ENCODE assay signal across 8 cellular contexts in the genomic region with DNA sequence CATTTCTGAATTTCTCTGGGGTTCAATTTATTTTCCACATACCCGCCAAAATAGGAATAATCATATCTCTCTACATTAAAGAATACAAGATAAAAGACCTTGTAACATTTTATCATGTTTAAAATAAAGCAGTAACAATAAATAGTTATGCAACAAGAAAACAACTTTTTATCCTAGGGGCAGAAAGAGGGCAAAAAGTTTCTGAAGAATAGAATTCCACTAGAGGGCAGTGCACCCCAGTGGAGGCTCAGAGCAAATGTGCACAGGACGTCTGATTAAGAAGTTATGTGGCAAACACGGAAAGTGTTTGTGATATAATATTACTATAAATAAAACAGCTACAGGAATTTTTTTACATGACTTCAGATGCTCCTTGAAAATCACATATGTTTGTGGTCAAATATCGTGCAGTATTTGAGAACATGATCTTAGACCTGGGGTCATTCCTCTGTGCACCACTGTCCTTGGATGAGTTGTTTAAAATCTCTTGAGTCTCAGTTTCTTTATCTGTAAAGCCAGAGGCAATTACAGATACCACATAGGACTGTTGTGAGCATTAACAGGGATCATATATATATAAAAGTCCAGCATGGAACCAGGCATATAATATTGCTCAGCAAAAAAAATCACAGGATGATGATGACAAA. TPM values are rescaled to one million over a fixed set of nuclear protein-coding genes. Genes with fewer than 3 reads are reported as not detected.
DNase-seq lines count a peak whose midpoint lies in the region; ATAC-seq, FAIRE-seq and TF ChIP-seq lines count a peak whose summit lies in the region.

No MANE protein-coding gene starts in this region.

- H3K4me1 Mint-ChIP-seq in H9: peaks cover 6 to 8% of the 10 kb centered on the region in 2 experiments; a peak in 3 of 4 replicates

- no peak overlapping the region for H3T11ph ChIP-seq in H9 (ENCODE audit: low read length)

- H3K79me2 ChIP-seq in H9 (ENCODE audit: insufficient read depth, low read length) (no peaks in the 10 kb centered on the region), SK-N-SH (ENCODE audit: insufficient read depth) (no peaks in the 10 kb centered on the region)

- H3K79me1 ChIP-seq in H9 (ENCODE audit: insufficient read depth, low read depth, low read length, poor library complexity, severe bottlenecking): no peaks in the 10 kb centered on the region

- peak overlapping the region in 1 of 2 experiments; percentile 15; a peak in 1 of 4 replicates for H3K4me3 ChIP-seq in SK-N-SH (ENCODE audit: low read depth in 2 of 2, low read length in 1 of 2)
- no peak overlapping the region for H3K4me3 ChIP-seq in right cardiac atrium (ENCODE audit: low read length)
- no peak overlapping the region for H3K4me3 ChIP-seq in small intestine (ENCODE audit: low read depth in 1 of 2, low read length in 2 of 2)

- no peaks in the 10 kb centered on the region for H3K27me3 Mint-ChIP-seq in H9 (ENCODE audit: low read depth)

- peak; percentile 63 to 67 for ATAC-seq in right cardiac atrium
- ATAC-seq in HG03457 (IDR thresholded peaks at IDR 0.05; ENCODE audit: unreplicated experiment): no peak

- no peak overlapping the region for H3K27ac ChIP-seq in H9 (ENCODE audit: insufficient read length, low read depth, low read length)
- H3K27ac ChIP-seq in SK-N-SH (ENCODE audit: low read depth in 2 of 2, low read length in 1 of 2): no peak overlapping the region; a peak in 1 of 4 replicates
- H3K27ac ChIP-seq in right cardiac atrium (ENCODE audit: low read length): no peak overlapping the region
- no peak overlapping the region for H3K27ac ChIP-seq in small intestine (ENCODE audit: low read depth in 1 of 2, low read length in 1 of 2)

- H3K27me3 ChIP-seq in H9 (ENCODE audit: insufficient read depth, low read length) (no peaks in the 10 kb centered on the region), SK-N-SH (ENCODE audit: insufficient read depth) (0 out of 2 replicates have a peak, but pooled peaks cover 5% of the 10 kb centered on the region), right cardiac atrium (ENCODE audit: control insufficient read depth, insufficient read depth) (no peaks in the 10 kb centered on the region), small intestine (ENCODE audit: control insufficient read depth in 2 of 2, insufficient read depth in 2 of 2, low read length in 2 of 2) (no peaks in the 10 kb centered on the region)

- H3F3A ChIP-seq in SK-N-SH (replicated peaks; ENCODE audit: insufficient read depth): no peaks in the 10 kb centered on the region

- peak; percentile 90 for TF ChIP-seq CTCF in H9 (conservative IDR thresholded peaks at IDR 0.05)
- TF ChIP-seq CTCF in SK-N-SH (IDR thresholded peaks at IDR 0.05): peak; percentile 90

- H2BK12ac ChIP-seq in H9 (ENCODE audit: insufficient read length, low read depth, low read length): no peak overlapping the region

- no peak overlapping the region for H2AK5ac ChIP-seq in H9 (ENCODE audit: insufficient read length, low read length)

- WGBS in H9 (ENCODE audit: extremely low coverage, insufficient read length, low lambda C conversion rate): no CpG with 5 or more reads among the region's 4 CpGs
- 15% methylated on average over 4 of the region's 4 CpGs for WGBS in SK-N-SH (ENCODE audit: low lambda C conversion rate)
- WGBS in right cardiac atrium: 1% methylated on average over 4 of the region's 4 CpGs
- 0 to 1% (median 1%) methylated on average over 4 of the region's 4 CpGs for WGBS in small intestine, 3 donors

- H3K23ac ChIP-seq in H9 (ENCODE audit: insufficient read length, low read depth, low read length): no peak overlapping the region

- H3K36me3 ChIP-seq in SK-N-SH (replicated peaks in 1 of 2; ENCODE audit: control insufficient read depth in 1 of 2, insufficient read depth in 2 of 2, low read length in 1 of 2) (no peaks in the 10 kb centered on the region), small intestine (ENCODE audit: control insufficient read depth in 2 of 2, insufficient read depth in 2 of 2, low read length in 2 of 2) (no peaks in the 10 kb centered on the region)

- no peak overlapping the region; a peak in 1 of 7 replicates for H3K27ac Mint-ChIP-seq in H9

- no peaks in the 10 kb centered on the region for H3K9me2 ChIP-seq in SK-N-SH

- H3K4me2 ChIP-seq in H9 (ENCODE audit: insufficient read depth, insufficient read length, low read length): no peak overlapping the region
- H3K4me2 ChIP-seq in SK-N-SH: peak overlapping the region; percentile 34; the same call in 1 of the 2 replicates

- H4K8ac ChIP-seq in H9 (replicated peaks; ENCODE audit: insufficient read length, low read depth, low read length): no peak overlapping the region

- TF ChIP-seq EP300 in SK-N-SH (IDR thresholded peaks at IDR 0.05; ENCODE audit: borderline replicate concordance in 1 of 2, low read depth in 1 of 2, low read length in 1 of 2): no peak

- no peak overlapping the region for H3K18ac ChIP-seq in H9 (ENCODE audit: insufficient read length, low read depth, low read length)

- H3K9ac ChIP-seq in H9 (ENCODE audit: extremely low read depth, insufficient read length, low read length) (no peak overlapping the region), SK-N-SH (no peak overlapping the region)

- FAIRE-seq in small intestine (lab: Jason Lieb, UNC): peak; percentile 90

- H2AFZ ChIP-seq in H9 (ENCODE audit: low read length) (no peak overlapping the region), SK-N-SH (ENCODE audit: low read depth) (no peak overlapping the region)

- DNase-seq in GF-D8 (lab: John Stamatoyannopoulos, UW) (peak; percentile 57), H9 (peak; percentile 39), NCI-H1092 treated with DMSO at 0.1 percent for 48 hours (lab: John Stamatoyannopoulos, UW) (peak; percentile 71), SK-N-SH (peak; percentile 55), amniotic stem cell (lab: John Stamatoyannopoulos, UW) (peak; percentile 20), right cardiac atrium (peak; percentile 27 to 53 (median 41)), small intestine (peak; percentile 80)

- H2BK120ac ChIP-seq in H9 (ENCODE audit: low read depth, low read length, poor library complexity, severe bottlenecking): no peak overlapping the region

- no peak overlapping the region for H2BK20ac ChIP-seq in H9 (ENCODE audit: low read depth, low read length, poor library complexity, severe bottlenecking)

- peak; percentile 90 for TF ChIP-seq RAD21 in SK-N-SH (IDR thresholded peaks at IDR 0.05; ENCODE audit: low read length)

- H3K56ac ChIP-seq in H9 (ENCODE audit: insufficient read length, low read depth, low read length): no peak overlapping the region

- H4K20me1 ChIP-seq in H9 (ENCODE audit: control insufficient read depth, insufficient read depth, insufficient read length) (no peaks in the 10 kb centered on the region), SK-N-SH (ENCODE audit: insufficient read depth) (no peaks in the 10 kb centered on the region)

- no peak overlapping the region for H3K14ac ChIP-seq in H9 (ENCODE audit: insufficient read depth, low read length)

- H4K5ac ChIP-seq in H9 (ENCODE audit: insufficient read length, low read depth, low read length): no peak overlapping the region

- H4K91ac ChIP-seq in H9 (ENCODE audit: insufficient read length, low read depth, low read length): no peak overlapping the region

- H3K4me3 Mint-ChIP-seq in H9: no peak overlapping the region

- CTCF ChIA-PET in SK-N-SH (lab: Yijun Ruan, JAX): interaction anchor here (0.6 to 5.5 kb wide), 25 partner anchors 10 to 1182 kb away, joined by 3 to 112 read pairs (median 4); partner anchors contain the start of gene ATP2C1

- intact Hi-C loops in right cardiac atrium (cut with DNase I): loop anchor here (2.0 to 5.0 kb wide), 2 partner anchors 132 to 135 kb away; partner anchors contain the start of gene ATP2C1 (in 4 of the 4)

- no peak overlapping the region for H3K4ac ChIP-seq in H9 (ENCODE audit: low read depth, low read length)

- no peaks in the 10 kb centered on the region for H3K9me3 ChIP-seq in H9 (ENCODE audit: control insufficient read depth, low read depth, low read length)
- no peaks in the 10 kb centered on the region for H3K9me3 ChIP-seq in SK-N-SH
- no peaks in the 10 kb centered on the region for H3K9me3 ChIP-seq in right cardiac atrium (ENCODE audit: control insufficient read depth, low read length)
- no peaks in the 10 kb centered on the region for H3K9me3 ChIP-seq in small intestine (ENCODE audit: control insufficient read depth, low read depth)

- H3K23me2 ChIP-seq in H9 (ENCODE audit: insufficient read length, low read depth, low read length, poor library complexity, severe bottlenecking): no peaks in the 10 kb centered on the region

- POLR2A ChIA-PET in SK-N-SH (lab: Yijun Ruan, JAX): interaction anchor here (1.3 kb wide), 1 partner anchor 133 kb away, joined by 3 read pairs; no protein-coding TSS in a partner anchor

- H3K4me1 ChIP-seq in H9 (ENCODE audit: insufficient read depth, low read length): no peaks in the 10 kb centered on the region; the same call in 1 of the 2 replicates
- no peaks in the 10 kb centered on the region; a peak in 1 of 4 replicates for H3K4me1 ChIP-seq in SK-N-SH (ENCODE audit: control insufficient read depth in 1 of 2, insufficient read depth in 2 of 2, low read depth in 1 of 2, low read length in 1 of 2)
- no peaks in the 10 kb centered on the region for H3K4me1 ChIP-seq in right cardiac atrium (ENCODE audit: control insufficient read depth, insufficient read depth, low read length)
- H3K4me1 ChIP-seq in small intestine (ENCODE audit: control insufficient read depth in 2 of 2, insufficient read depth in 1 of 2, low read depth in 1 of 2, low read length in 1 of 2): no peaks in the 10 kb centered on the region

- no peak overlapping the region for H2BK5ac ChIP-seq in H9 (ENCODE audit: insufficient read length, low read length)

- H2BK15ac ChIP-seq in H9 (ENCODE audit: low read depth, low read length): no peak overlapping the region

- H3K36me3 Mint-ChIP-seq in H9 (ENCODE audit: insufficient read depth in 1 of 3, low read depth in 3 of 3): no peaks in the 10 kb centered on the region

- H3K9me3 Mint-ChIP-seq in H9: no peaks in the 10 kb centered on the region

TF ChIP-seq in SK-N-SH, 30 proteins besides CTCF, POLR2A, EP300 and RAD21 (continues in another document):
- TF ChIP-seq GABPA (IDR thresholded peaks at IDR 0.05; ENCODE audit: low read depth): no peak
- TF ChIP-seq PBX3 (IDR thresholded peaks at IDR 0.05): no peak
- TF ChIP-seq FOXM1 (IDR thresholded peaks at IDR 0.05; ENCODE audit: low read depth): no peak

RNA-seq across cellular contexts. Expression of gene PIK3R4, which starts 13.2 kb away (rescaled TPM):
- total RNA-seq in H9 (2021): 28.6 and 37.0 TPM in 2 replicates
- polyA plus RNA-seq in SK-N-SH (2012; rRNA removed): 27.2 and 27.9 TPM in 2 replicates
- 22.1 and 25.3 TPM in 2 replicates for polyA plus RNA-seq in SK-N-SH (2012; cell fraction: cytosol; rRNA removed)
- polyA plus RNA-seq in SK-N-SH (2012; cell fraction: nucleus; rRNA removed): 30.6 and 53.1 TPM in 2 replicates
- 10 to 100 TPM; 15.1 to 19.0 (median 16.8) TPM for total RNA-seq in right cardiac atrium
- polyA plus RNA-seq in right cardiac atrium: 24.6 TPM
- polyA plus RNA-seq in small intestine: 10 to 100 TPM; 19.1 to 32.4 (median 26.7) TPM

Comparison
In these comparisons a context has a peak if more than half of its experiments do, and no peak if none do; other contexts are left out.
1. DNase-seq: peak in every context shown above with its lines; median percentile 80 in small intestine; 71 in NCI-H1092 treated with DMSO at 0.1 percent for 48 hours; 57 in GF-D8; 55 in SK-N-SH; 41 in right cardiac atrium; 39 in H9; 20 in amniotic stem cell.